In the genomic region with DNA sequence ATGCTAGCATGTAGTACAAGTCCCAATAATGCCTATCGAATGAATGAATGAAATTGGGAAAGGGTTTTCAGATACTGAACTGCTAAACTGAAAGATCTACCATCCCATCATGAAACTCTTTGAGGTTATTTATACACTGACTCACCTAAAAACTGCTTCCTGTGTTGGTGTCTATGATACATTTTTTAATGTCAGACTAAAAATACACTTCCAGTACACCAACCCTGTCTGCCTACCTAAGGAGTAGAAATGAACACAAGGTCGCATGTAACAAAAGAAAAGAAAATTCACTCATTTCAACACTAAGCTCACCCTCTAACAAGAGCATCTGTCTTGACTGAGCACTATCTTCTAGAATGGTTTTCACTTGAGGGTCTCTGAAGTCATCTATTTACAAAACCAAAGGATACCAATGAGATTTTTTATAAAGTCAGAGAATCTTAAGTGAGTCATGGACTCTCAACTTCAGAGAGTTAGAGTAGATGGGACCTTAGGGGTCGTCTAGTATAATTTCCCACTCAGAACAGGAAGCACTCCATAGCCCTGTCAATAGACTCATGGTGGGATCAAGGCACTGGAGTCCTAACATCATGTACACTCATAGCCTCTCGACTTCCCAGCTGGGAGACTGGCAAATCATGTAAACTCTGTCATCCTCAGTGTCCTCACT, we compare ENCODE assay signal across 10 cellular contexts. TPM values are rescaled to one million over a fixed set of nuclear protein-coding genes. Genes with fewer than 3 reads are reported as not detected.
DNase-seq lines count a peak whose midpoint lies in the region; ATAC-seq and TF ChIP-seq lines count a peak whose summit lies in the region.
"Had no signal": no experiment of that assay in that cellular context is flagged by ENCODE, and none has a peak within 500 bp of the region (broad histone marks: within the 10 kb centered on the region; RNA-seq: fewer than 3 reads in every experiment).

No MANE protein-coding gene starts in this region.

- no peaks in the 10 kb centered on the region for H3K36me3 Mint-ChIP-seq in activated naive CD4-positive, alpha-beta T cell treated with anti-CD3 and anti-CD28 coated beads for 36 hours (ENCODE audit: low read depth)

- H3K4me1 Mint-ChIP-seq in activated naive CD4-positive, alpha-beta T cell treated with anti-CD3 and anti-CD28 coated beads for 36 hours (ENCODE audit: low read depth): no peaks in the 10 kb centered on the region

- no peak overlapping the region for H3K27ac Mint-ChIP-seq in activated naive CD4-positive, alpha-beta T cell treated with anti-CD3 and anti-CD28 coated beads for 36 hours

- POLR2A ChIA-PET in GM10248 (lab: Yijun Ruan, JAX): no interaction called here

- TF ChIP-seq CTCF in GM10248 (IDR thresholded peaks at IDR 0.05; ENCODE audit: control extremely low read depth, extremely low read depth, low read depth, missing control alignments) (no peak), fibroblast of pulmonary artery (IDR thresholded peaks at IDR 0.05; ENCODE audit: low read length, missing control alignments) (no peak)

- H3K27me3 Mint-ChIP-seq in activated naive CD4-positive, alpha-beta T cell treated with anti-CD3 and anti-CD28 coated beads for 36 hours (ENCODE audit: low read depth): no peaks in the 10 kb centered on the region

- intact Hi-C loops in activated naive CD4-positive, alpha-beta T cell treated with anti-CD3 and anti-CD28 coated beads for 36 hours (cut with micrococcal nuclease): no loop called here

- peak; percentile 67 for ATAC-seq in GM21619 (IDR thresholded peaks at IDR 0.05; ENCODE audit: unreplicated experiment)
- peak; percentile 53 for ATAC-seq in HG03565 (IDR thresholded peaks at IDR 0.05; ENCODE audit: unreplicated experiment)
- ATAC-seq in HG02840 (IDR thresholded peaks at IDR 0.05; ENCODE audit: low FRiP score, unreplicated experiment): no peak

- DNase-seq in GM10248 (ENCODE audit: extremely low spot score) (peak; percentile 16), fibroblast of pulmonary artery (ENCODE audit: low read depth) (peak; percentile 38), MV-4-11 (lab: John Stamatoyannopoulos, UW) (no peak), 8988T (no peak)
- DNase-seq in activated naive CD4-positive, alpha-beta T cell treated with anti-CD3 and anti-CD28 coated beads for 36 hours: no peak

- H3K4me3 ChIP-seq in fibroblast of pulmonary artery (replicated peaks; ENCODE audit: low read depth, low read length): no peak overlapping the region
- H3K4me3 ChIP-seq: BLaER1 treated with 17β-estradiol and CSF1 and Interleukin-3, amounts not matched to agents 10 nM and 100 nM; SK-N-MC had no signal

- CTCF ChIA-PET in GM10248 (lab: Yijun Ruan, JAX): no interaction called here
- CTCF ChIA-PET in activated naive CD4-positive, alpha-beta T cell treated with anti-CD3 and anti-CD28 coated beads for 36 hours (lab: Charles Lee): no interaction called here

- H3K9me3 Mint-ChIP-seq in activated naive CD4-positive, alpha-beta T cell treated with anti-CD3 and anti-CD28 coated beads for 36 hours: no peaks in the 10 kb centered on the region

- H3K4me3 Mint-ChIP-seq in activated naive CD4-positive, alpha-beta T cell treated with anti-CD3 and anti-CD28 coated beads for 36 hours: no peak overlapping the region

RNA-seq across cellular contexts. Expression of a gene that starts 53.4 kb away (rescaled TPM):
- total RNA-seq in activated naive CD4-positive, alpha-beta T cell treated with anti-CD3 and anti-CD28 coated beads for 36 hours: not detected

Comparison
In these comparisons a context has a peak if more than half of its experiments do, and no peak if none do; other contexts are left out.
1. DNase-seq: peak in GM10248 (single experiment) and fibroblast of pulmonary artery (single experiment); none in activated naive CD4-positive, alpha-beta T cell treated with anti-CD3 and anti-CD28 coated beads for 36 hours (single experiment), MV-4-11 (single experiment) and 8988T (single experiment).